In the genomic region with DNA sequence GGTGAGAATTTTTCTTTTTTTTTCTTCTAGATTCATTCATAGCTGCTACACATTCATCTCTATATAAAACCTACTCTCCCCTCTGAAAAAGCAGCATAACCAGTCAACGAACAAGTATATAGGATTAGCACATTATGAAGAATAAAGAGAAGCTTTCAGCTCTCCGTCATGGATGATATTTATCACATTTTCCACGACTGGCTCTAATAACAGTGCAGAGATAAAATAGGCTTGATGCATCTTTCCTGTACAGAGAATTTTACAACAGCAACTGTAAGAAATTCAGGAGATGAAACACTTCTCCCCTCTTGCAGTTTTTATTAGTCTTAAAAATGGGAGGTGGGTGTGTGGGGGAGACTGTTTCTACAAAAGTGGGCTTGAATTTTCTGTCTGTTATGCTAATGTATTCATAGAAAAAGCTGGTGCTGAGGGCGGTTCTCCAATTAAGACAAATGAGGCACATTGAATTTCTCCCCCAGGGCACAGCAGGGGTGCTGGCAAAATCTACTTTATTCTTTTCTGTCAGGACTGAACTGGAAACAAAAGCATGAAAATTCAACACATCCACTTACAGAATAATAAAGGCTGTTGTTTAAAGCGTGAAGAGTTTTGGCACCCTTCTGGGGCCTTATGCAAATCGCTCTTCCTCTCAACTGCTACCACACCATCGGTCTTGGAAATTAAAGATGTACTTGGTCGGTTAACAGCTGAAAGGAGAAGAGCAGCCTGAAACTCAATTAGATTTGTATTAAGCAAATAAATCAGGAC, we compare ENCODE assay signal across 8 cellular contexts.
A peak's percentile ranks its signal among the peaks of the same experiment; 100 is the strongest.
DNase-seq lines count a peak whose midpoint lies in the region; ATAC-seq and TF ChIP-seq lines count a peak whose summit lies in the region.

No MANE protein-coding gene starts in this region.

- WGBS in lower leg skin, 2 donors = 41 to 44% methylated on average over 8 of the region's 8 CpGs

- no peaks in the 10 kb centered on the region for H3K9me3 ChIP-seq in upper lobe of right lung

- peaks cover 4% of the 10 kb centered on the region for H3K4me1 ChIP-seq in upper lobe of right lung

- H3K27me3 ChIP-seq in upper lobe of right lung = no peaks in the 10 kb centered on the region

- H3K27ac ChIP-seq in caudate nucleus (ENCODE audit: low read depth, low read length) = no peak overlapping the region
- no peak overlapping the region for H3K27ac ChIP-seq in upper lobe of right lung

- H3K4me3 ChIP-seq in upper lobe of right lung (no peak overlapping the region), lower leg skin (ENCODE audit: low read depth, poor library complexity, severe bottlenecking) (no peak overlapping the region)

- H3K36me3 ChIP-seq in upper lobe of right lung = no peaks in the 10 kb centered on the region

- no peak for TF ChIP-seq POLR2A in lower leg skin (IDR thresholded peaks at IDR 0.05)

- TF ChIP-seq CTCF in upper lobe of right lung (IDR thresholded peaks at IDR 0.05) = no peak
- no peak for TF ChIP-seq CTCF in lower leg skin (IDR thresholded peaks at IDR 0.05)

- ATAC-seq in GM21360 (IDR thresholded peaks at IDR 0.05; ENCODE audit: unreplicated experiment) (peak; percentile 85), HG03460 (IDR thresholded peaks at IDR 0.05; ENCODE audit: unreplicated experiment) (peak; percentile 98), upper lobe of right lung (no peak)

- intact Hi-C loops in upper lobe of right lung (cut with DNase I) (no loop called here), lower leg skin (cut with DNase I; ENCODE audit: low total_unique reads) (no loop called here)

- DNase-seq in C1 segment of cervical spinal cord (lab: John Stamatoyannopoulos, UW) (peak in 9 of 14 donors; percentile 4 to 48 (median 22)), caudate nucleus (lab: John Stamatoyannopoulos, UW) (peak in 39 of 61 donors; percentile 5 to 72 (median 43)), upper lobe of right lung (no peak), lower leg skin (ENCODE audit: low spot score in 2 of 2) (no peak), EL (no peak)
- DNase-seq in stimulated activated CD4-positive, alpha-beta T cell treated with anti-CD3 and anti-CD28 coated beads, Interleukin-4, amount 100 ng/mL, for 1 hour = no peak

Comparison
In these comparisons a context has a peak if more than half of its experiments do, and no peak if none do; other contexts are left out.
1. DNase-seq: peak in C1 segment of cervical spinal cord (9 of 14) and caudate nucleus (39 of 61); none in upper lobe of right lung (single experiment), lower leg skin (0 of 2), stimulated activated CD4-positive, alpha-beta T cell treated with anti-CD3 and anti-CD28 coated beads, Interleukin-4, amount 100 ng/mL, for 1 hour (single experiment) and EL (single experiment).